In genomic region chr3:180421221-180421620, GRCh38 we compare ENCODE assay signal across 19 cellular contexts.
DNase-seq lines count a peak whose midpoint lies in the region; ATAC-seq and TF ChIP-seq lines count a peak whose summit lies in the region.
"Had no signal": no experiment of that assay in that cellular context is flagged by ENCODE, and none has a peak within 500 bp of the region (broad histone marks: within the 10 kb centered on the region; RNA-seq: fewer than 3 reads in every experiment).

No MANE protein-coding gene starts in this region.

- H3K27me3 ChIP-seq in ACC112 (ENCODE audit: insufficient read depth, low read length): no peaks in the 10 kb centered on the region
- no peaks in the 10 kb centered on the region for H3K27me3 ChIP-seq in upper lobe of right lung
- H3K27me3 ChIP-seq: right atrium auricular region, tibial nerve had no signal

- H3K4me3 ChIP-seq in ACC112 (ENCODE audit: low read depth, low read length) (no peak overlapping the region), fibroblast of pulmonary artery (replicated peaks; ENCODE audit: low read depth, low read length) (peak overlapping the region; percentile 10), upper lobe of right lung (no peak overlapping the region)
- H3K4me3 ChIP-seq: right atrium auricular region, tibial nerve had no signal

- DNase-seq in HT1080 (ENCODE audit: low read depth): peak; percentile 44
- peak; percentile 48 for DNase-seq in SKM-1 (lab: John Stamatoyannopoulos, UW; ENCODE audit: unreplicated experiment)
- peak; percentile 59 for DNase-seq in fibroblast of pulmonary artery (ENCODE audit: low read depth)
- DNase-seq in DMS53 (lab: John Stamatoyannopoulos, UW): no peak
- no peak for DNase-seq in upper lobe of right lung
- DNase-seq in HPDE6-E6E7 (ENCODE audit: extremely low spot score): no peak
- DNase-seq: activated CD4-positive, CD25-positive, alpha-beta regulatory T cell; CD8-positive, alpha-beta T cell; glutamatergic neuron; left ventricle myocardium superior; NCI-H1694 treated with DMSO at 0.1 percent for 48 hours; NCI-H446; nucleus accumbens; SHP77 had no signal

- H3K9me3 ChIP-seq in upper lobe of right lung: no peaks in the 10 kb centered on the region
- H3K9me3 ChIP-seq: right atrium auricular region, tibial nerve had no signal

- no peak for ATAC-seq in upper lobe of right lung
- ATAC-seq in GM21786 (IDR thresholded peaks at IDR 0.05; ENCODE audit: unreplicated experiment): no peak
- ATAC-seq: CD8-positive, alpha-beta T cell; left ventricle myocardium superior; stimulated activated memory B cell treated with anti-CD40 and anti-IgM and Interleukin-4, amounts not matched to agents 10 μg/mL and 1 μg/mL and 100 μg/mL, for 72 hours had no signal

- H3K27ac ChIP-seq in ACC112 (ENCODE audit: low read depth, low read length): peak overlapping the region; percentile 75
- H3K27ac ChIP-seq in upper lobe of right lung: no peak overlapping the region
- H3K27ac ChIP-seq: right atrium auricular region, tibial nerve had no signal

- no peaks in the 10 kb centered on the region for H3K79me2 ChIP-seq in ACC112 (ENCODE audit: control insufficient read depth, insufficient read depth, low read length, unreplicated experiment)

- intact Hi-C loops in upper lobe of right lung (cut with DNase I): no loop called here

- peak overlapping the region; percentile 78 for H2AFZ ChIP-seq in ACC112 (ENCODE audit: low read length, unreplicated experiment)

- H3K36me3 ChIP-seq in ACC112 (ENCODE audit: insufficient read depth, low read length) (no peaks in the 10 kb centered on the region), upper lobe of right lung (no peaks in the 10 kb centered on the region)
- H3K36me3 ChIP-seq: right atrium auricular region, tibial nerve had no signal

- H3K4me1 ChIP-seq in ACC112 (ENCODE audit: control insufficient read depth, insufficient read depth, low read length, unreplicated experiment) (peaks cover 29% of the 10 kb centered on the region), upper lobe of right lung (no peaks in the 10 kb centered on the region)
- H3K4me1 ChIP-seq: right atrium auricular region had no signal

- no peak for TF ChIP-seq CTCF in fibroblast of pulmonary artery (IDR thresholded peaks at IDR 0.05; ENCODE audit: low read length, missing control alignments)
- no peak for TF ChIP-seq CTCF in upper lobe of right lung (IDR thresholded peaks at IDR 0.05)

Comparison
In these comparisons a context has a peak if more than half of its experiments do, and no peak if none do; other contexts are left out.
1. DNase-seq: peak in HT1080 (single experiment), SKM-1 (single experiment) and fibroblast of pulmonary artery (single experiment); none in DMS53 (single experiment), upper lobe of right lung (single experiment) and HPDE6-E6E7 (single experiment).